1 cellular context compared by ENCODE assay signal in genomic region chr5:138757061-138757776, GRCh38.
A peak's percentile ranks its signal among the peaks of the same experiment; 100 is the strongest.
TF ChIP-seq lines count a peak whose summit lies in the region.

No MANE protein-coding gene starts in this region.

TF ChIP-seq in A549, 52 proteins besides CTCF, POLR2A, EP300 and RAD21 (continued from another document):
- TF ChIP-seq, protein P1, sequence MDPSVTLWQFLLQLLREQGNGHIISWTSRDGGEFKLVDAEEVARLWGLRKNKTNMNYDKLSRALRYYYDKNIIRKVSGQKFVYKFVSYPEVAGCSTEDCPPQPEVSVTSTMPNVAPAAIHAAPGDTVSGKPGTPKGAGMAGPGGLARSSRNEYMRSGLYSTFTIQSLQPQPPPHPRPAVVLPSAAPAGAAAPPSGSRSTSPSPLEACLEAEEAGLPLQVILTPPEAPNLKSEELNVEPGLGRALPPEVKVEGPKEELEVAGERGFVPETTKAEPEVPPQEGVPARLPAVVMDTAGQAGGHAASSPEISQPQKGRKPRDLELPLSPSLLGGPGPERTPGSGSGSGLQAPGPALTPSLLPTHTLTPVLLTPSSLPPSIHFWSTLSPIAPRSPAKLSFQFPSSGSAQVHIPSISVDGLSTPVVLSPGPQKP (IDR thresholded peaks at IDR 0.05; ENCODE audit: low read depth, low read length) = no peak
- TF ChIP-seq, protein P2, sequence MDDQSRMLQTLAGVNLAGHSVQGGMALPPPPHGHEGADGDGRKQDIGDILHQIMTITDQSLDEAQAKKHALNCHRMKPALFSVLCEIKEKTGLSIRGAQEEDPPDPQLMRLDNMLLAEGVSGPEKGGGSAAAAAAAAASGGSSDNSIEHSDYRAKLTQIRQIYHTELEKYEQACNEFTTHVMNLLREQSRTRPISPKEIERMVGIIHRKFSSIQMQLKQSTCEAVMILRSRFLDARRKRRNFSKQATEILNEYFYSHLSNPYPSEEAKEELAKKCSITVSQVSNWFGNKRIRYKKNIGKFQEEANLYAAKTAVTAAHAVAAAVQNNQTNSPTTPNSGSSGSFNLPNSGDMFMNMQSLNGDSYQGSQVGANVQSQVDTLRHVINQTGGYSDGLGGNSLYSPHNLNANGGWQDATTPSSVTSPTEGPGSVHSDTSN (IDR thresholded peaks at IDR 0.05) = no peak
- peak; percentile 60 for TF ChIP-seq MAFK (IDR thresholded peaks at IDR 0.05; ENCODE audit: partially characterized antibody)
TF ChIP-seq in A549: peak in this region for 1.
